21 cellular contexts compared by ENCODE assay signal in the genomic region with DNA sequence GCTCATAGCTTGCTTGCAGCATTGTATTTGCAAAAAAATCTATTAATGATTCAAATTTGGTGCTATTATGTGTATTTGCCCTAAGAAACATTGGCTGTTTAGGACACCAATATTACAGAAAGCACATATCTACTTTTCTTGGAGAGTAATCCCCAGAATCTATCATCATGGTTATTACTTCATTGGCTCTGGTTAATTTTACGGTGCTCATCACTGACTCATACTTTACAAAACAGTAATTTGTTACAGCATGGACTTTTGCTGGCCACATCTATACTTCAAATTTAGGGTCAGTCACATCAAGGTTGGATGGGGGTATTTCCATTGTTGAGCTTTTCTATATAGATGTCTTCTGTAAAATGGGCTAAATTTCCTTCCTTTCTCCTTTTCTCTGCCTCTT. TPM values are rescaled to one million over a fixed set of nuclear protein-coding genes. Genes with fewer than 3 reads are reported as not detected.
DNase-seq lines count a peak whose midpoint lies in the region; ATAC-seq and TF ChIP-seq lines count a peak whose summit lies in the region.
"Had no signal": no experiment of that assay in that cellular context is flagged by ENCODE, and none has a peak within 500 bp of the region (broad histone marks: within the 10 kb centered on the region; RNA-seq: fewer than 3 reads in every experiment).

No MANE protein-coding gene starts in this region.

- CTCF ChIA-PET in WTC11 (lab: Charles Lee) = interaction anchor here (0.7 to 3.1 kb wide), 3 partner anchors 9 to 249 kb away, joined by 3 to 9 read pairs (median 3); a partner anchor contains a TSS

- H3K4ac ChIP-seq in H9 (ENCODE audit: low read depth, low read length) = no peak overlapping the region

- no peak overlapping the region for H2BK12ac ChIP-seq in H9 (ENCODE audit: insufficient read length, low read depth, low read length)

- no peak for ATAC-seq in activated T-cell treated with anti-CD3 and anti-CD28 coated beads, Interleukin-2, amount 50 U/mL, for 72 hours (replicated peaks in 1 of 2)
- no peak for ATAC-seq in WTC11
- ATAC-seq in stimulated activated effector memory CD8-positive, alpha-beta T cell treated with anti-CD3 and anti-CD28 coated beads, Interleukin-12 subunit alpha, Interleukin-12 subunit beta, amount 100 ng/mL, for 72 hours = peak; percentile 26
- no peak for ATAC-seq in effector memory CD8-positive, alpha-beta T cell (replicated peaks)

- H3K23ac ChIP-seq in H9 (ENCODE audit: insufficient read length, low read depth, low read length) = no peak overlapping the region

- peaks cover 16% of the 10 kb centered on the region for H3K4me1 Mint-ChIP-seq in activated T-cell treated with anti-CD3 and anti-CD28 coated beads, Interleukin-2, amount 50 U/mL, for 72 hours (ENCODE audit: low read depth)
- H3K4me1 Mint-ChIP-seq in WTC11 = peaks cover 22% of the 10 kb centered on the region
- peaks cover 15% of the 10 kb centered on the region for H3K4me1 Mint-ChIP-seq in stimulated activated effector memory CD8-positive, alpha-beta T cell treated with anti-CD3 and anti-CD28 coated beads, Interleukin-12 subunit alpha, Interleukin-12 subunit beta, amount 100 ng/mL, for 72 hours
- peaks cover 0 to 3% of the 10 kb centered on the region in 2 donors for H3K4me1 Mint-ChIP-seq in effector memory CD8-positive, alpha-beta T cell (ENCODE audit: low read depth in 2 of 2)
- H3K4me1 Mint-ChIP-seq in H9 = peaks cover 22 to 25% of the 10 kb centered on the region in 2 experiments

- H2AFZ ChIP-seq in H9 (ENCODE audit: low read length) = no peak overlapping the region

- peak overlapping the region in 1 of 2 donors; percentile 52 for H3K4me3 Mint-ChIP-seq in activated T-cell treated with anti-CD3 and anti-CD28 coated beads, Interleukin-2, amount 50 U/mL, for 72 hours
- H3K4me3 Mint-ChIP-seq in WTC11 (no peak overlapping the region), H9 (no peak overlapping the region)
- no peak overlapping the region for H3K4me3 Mint-ChIP-seq in stimulated activated effector memory CD8-positive, alpha-beta T cell treated with anti-CD3 and anti-CD28 coated beads, Interleukin-12 subunit alpha, Interleukin-12 subunit beta, amount 100 ng/mL, for 72 hours
- H3K4me3 Mint-ChIP-seq in effector memory CD8-positive, alpha-beta T cell = no peak overlapping the region

- H3K27me3 Mint-ChIP-seq in activated T-cell treated with anti-CD3 and anti-CD28 coated beads, Interleukin-2, amount 50 U/mL, for 72 hours (ENCODE audit: low read depth) = peaks cover 12% of the 10 kb centered on the region
- H3K27me3 Mint-ChIP-seq in WTC11 (ENCODE audit: low read depth) (no peaks in the 10 kb centered on the region), H9 (ENCODE audit: low read depth) (no peaks in the 10 kb centered on the region)
- H3K27me3 Mint-ChIP-seq in effector memory CD8-positive, alpha-beta T cell = peaks cover 0 to 10% of the 10 kb centered on the region in 2 donors

- H4K5ac ChIP-seq in H9 (ENCODE audit: insufficient read length, low read depth, low read length) = no peak overlapping the region

- H3K27me3 ChIP-seq in H9 (ENCODE audit: insufficient read depth, low read length) = no peaks in the 10 kb centered on the region
- H3K27me3 ChIP-seq: MG63 had no signal

- H3K4me1 ChIP-seq in H9 (ENCODE audit: insufficient read depth, low read length) = peaks cover 5% of the 10 kb centered on the region; the same call in 1 of the 2 replicates

- no peak overlapping the region for H2BK120ac ChIP-seq in H9 (ENCODE audit: low read depth, low read length, poor library complexity, severe bottlenecking)

- no peak overlapping the region for H3K14ac ChIP-seq in H9 (ENCODE audit: insufficient read depth, low read length)

- no peak overlapping the region for H3K18ac ChIP-seq in H9 (ENCODE audit: insufficient read length, low read depth, low read length)

- H3K27ac ChIP-seq in H9 (ENCODE audit: insufficient read length, low read depth, low read length) = no peak overlapping the region
- H3K27ac ChIP-seq: RWPE1 had no signal

- no peak overlapping the region for H2BK20ac ChIP-seq in H9 (ENCODE audit: low read depth, low read length, poor library complexity, severe bottlenecking)

- no peak overlapping the region for H4K8ac ChIP-seq in H9 (replicated peaks; ENCODE audit: insufficient read length, low read depth, low read length)

- H3K9me3 Mint-ChIP-seq in activated T-cell treated with anti-CD3 and anti-CD28 coated beads, Interleukin-2, amount 50 U/mL, for 72 hours = no peaks in the 10 kb centered on the region
- H3K9me3 Mint-ChIP-seq in WTC11 (no peaks in the 10 kb centered on the region), H9 (no peaks in the 10 kb centered on the region)
- no peaks in the 10 kb centered on the region for H3K9me3 Mint-ChIP-seq in stimulated activated effector memory CD8-positive, alpha-beta T cell treated with anti-CD3 and anti-CD28 coated beads, Interleukin-12 subunit alpha, Interleukin-12 subunit beta, amount 100 ng/mL, for 72 hours
- H3K9me3 Mint-ChIP-seq in effector memory CD8-positive, alpha-beta T cell = no peaks in the 10 kb centered on the region

- H4K91ac ChIP-seq in H9 (ENCODE audit: insufficient read length, low read depth, low read length) = no peak overlapping the region

- no peaks in the 10 kb centered on the region for H3K79me1 ChIP-seq in H9 (ENCODE audit: insufficient read depth, low read depth, low read length, poor library complexity, severe bottlenecking)

- H3K4me2 ChIP-seq in H9 (ENCODE audit: insufficient read depth, insufficient read length, low read length) = no peak overlapping the region

- no CpG with 5 or more reads among the region's 1 CpG for WGBS in H9 (ENCODE audit: extremely low coverage, insufficient read length, low lambda C conversion rate)

- no peaks in the 10 kb centered on the region for H4K20me1 ChIP-seq in H9 (ENCODE audit: control insufficient read depth, insufficient read depth, insufficient read length)

- no peak overlapping the region for H3K56ac ChIP-seq in H9 (ENCODE audit: insufficient read length, low read depth, low read length)

- H3K23me2 ChIP-seq in H9 (ENCODE audit: insufficient read length, low read depth, low read length, poor library complexity, severe bottlenecking) = no peaks in the 10 kb centered on the region

- TF ChIP-seq CTCF in WTC11 (IDR thresholded peaks at IDR 0.05) = no peak
- no peak for TF ChIP-seq CTCF in H9 (conservative IDR thresholded peaks at IDR 0.05)

- DNase-seq in activated T-cell treated with anti-CD3 and anti-CD28 coated beads, Interleukin-2, amount 50 U/mL, for 72 hours = no peak
- no peak for DNase-seq in activated T-cell treated with anti-CD3 and anti-CD28 coated beads, Interleukin-2, amount 50 U/mL, for 48 hours
- no peak for DNase-seq in WTC11 (ENCODE audit: low spot score)
- DNase-seq in fibroblast of peridontal ligament (ENCODE audit: extremely low read depth) = peak; percentile 23
- DNase-seq in stimulated activated effector memory CD8-positive, alpha-beta T cell treated with anti-CD3 and anti-CD28 coated beads, Interleukin-12 subunit alpha, Interleukin-12 subunit beta, amount 100 ng/mL, for 72 hours (ENCODE audit: low spot score in 2 of 2) = no peak
- DNase-seq in effector memory CD8-positive, alpha-beta T cell = no peak
- DNase-seq in activated CD4-positive, alpha-beta T cell treated with anti-CD3 and anti-CD28 coated beads, Interleukin-2, amount 50 U/mL, for 4 hours = no peak
- no peak for DNase-seq in H9
- DNase-seq: Calu3, DND-41, H7, KBM-7, MG63, NCI-H1105 treated with DMSO at 0.1 percent for 48 hours, NCI-H146, NCI-H1930, NCI-H2107, NCI-H446, NCI-H526, SHP77 had no signal

- H3K9ac ChIP-seq in H9 (ENCODE audit: extremely low read depth, insufficient read length, low read length) = no peak overlapping the region

- no peaks in the 10 kb centered on the region for H3K79me2 ChIP-seq in H9 (ENCODE audit: insufficient read depth, low read length)

- POLR2A ChIA-PET in WTC11 (lab: Charles Lee) = no interaction called here

- H2BK15ac ChIP-seq in H9 (ENCODE audit: low read depth, low read length) = no peak overlapping the region

- peaks cover 0 to 3% of the 10 kb centered on the region in 2 donors for H3K36me3 Mint-ChIP-seq in activated T-cell treated with anti-CD3 and anti-CD28 coated beads, Interleukin-2, amount 50 U/mL, for 72 hours (ENCODE audit: insufficient read depth in 2 of 2)
- H3K36me3 Mint-ChIP-seq in WTC11 (no peaks in the 10 kb centered on the region), H9 (ENCODE audit: insufficient read depth in 1 of 3, low read depth in 3 of 3) (peaks cover 0 to 4% (median 0%) of the 10 kb centered on the region in 3 experiments; a peak in 4 of 7 replicates)
- peaks cover 13% of the 10 kb centered on the region for H3K36me3 Mint-ChIP-seq in stimulated activated effector memory CD8-positive, alpha-beta T cell treated with anti-CD3 and anti-CD28 coated beads, Interleukin-12 subunit alpha, Interleukin-12 subunit beta, amount 100 ng/mL, for 72 hours
- peaks cover 13% of the 10 kb centered on the region for H3K36me3 Mint-ChIP-seq in effector memory CD8-positive, alpha-beta T cell (ENCODE audit: insufficient read depth)

- H2AK5ac ChIP-seq in H9 (ENCODE audit: insufficient read length, low read length) = no peak overlapping the region

- no peak overlapping the region for H2BK5ac ChIP-seq in H9 (ENCODE audit: insufficient read length, low read length)

- peak overlapping the region; percentile 81 for H3K27ac Mint-ChIP-seq in activated T-cell treated with anti-CD3 and anti-CD28 coated beads, Interleukin-2, amount 50 U/mL, for 72 hours
- peak overlapping the region; percentile 19; the same call in 1 of the 2 replicates for H3K27ac Mint-ChIP-seq in WTC11
- peak overlapping the region; percentile 2 for H3K27ac Mint-ChIP-seq in stimulated activated effector memory CD8-positive, alpha-beta T cell treated with anti-CD3 and anti-CD28 coated beads, Interleukin-12 subunit alpha, Interleukin-12 subunit beta, amount 100 ng/mL, for 72 hours
- peak overlapping the region in 1 of 2 donors; percentile 8 for H3K27ac Mint-ChIP-seq in effector memory CD8-positive, alpha-beta T cell
- H3K27ac Mint-ChIP-seq in H9 = no peak overlapping the region; a peak in 1 of 7 replicates

- H3K9me3 ChIP-seq in H9 (ENCODE audit: control insufficient read depth, low read depth, low read length) = no peaks in the 10 kb centered on the region
- H3K9me3 ChIP-seq: MG63 had no signal

- no peak overlapping the region for H3T11ph ChIP-seq in H9 (ENCODE audit: low read length)

RNA-seq across cellular contexts. Expression of a gene that starts 45.7 kb away (rescaled TPM):
- total RNA-seq in activated T-cell treated with anti-CD3 and anti-CD28 coated beads, Interleukin-2, amount 50 U/mL, for 72 hours = 10 to 100 TPM; 74.3 to 77.9 TPM
- total RNA-seq in WTC11 (2021) (32.5 to 36.4 TPM (median 33.8 TPM) in 3 replicates), H9 (2021) (36.6 and 37.4 TPM in 2 replicates)

Comparison
In these comparisons a context has a peak if more than half of its experiments do, and no peak if none do; other contexts are left out.
1. H3K27ac Mint-ChIP-seq: peak in activated T-cell treated with anti-CD3 and anti-CD28 coated beads, Interleukin-2, amount 50 U/mL, for 72 hours (single experiment), WTC11 (single experiment) and stimulated activated effector memory CD8-positive, alpha-beta T cell treated with anti-CD3 and anti-CD28 coated beads, Interleukin-12 subunit alpha, Interleukin-12 subunit beta, amount 100 ng/mL, for 72 hours (single experiment); none in H9 (0 of 3).